In genomic region chr3:84925571-84925970, GRCh38 we compare ENCODE assay signal across 13 cellular contexts.
DNase-seq lines count a peak whose midpoint lies in the region; ATAC-seq lines count a peak whose summit lies in the region.
"Had no signal": no experiment of that assay in that cellular context is flagged by ENCODE, and none has a peak within 500 bp of the region (broad histone marks: within the 10 kb centered on the region; RNA-seq: fewer than 3 reads in every experiment).

No MANE protein-coding gene starts in this region.

- H3K27ac Mint-ChIP-seq in stimulated activated naive CD8-positive, alpha-beta T cell treated with anti-CD3 and anti-CD28 coated beads, Interleukin-15, amount 100 ng/mL, for 72 hours: no peak overlapping the region
- H3K27ac Mint-ChIP-seq: H9 had no signal

- no peaks in the 10 kb centered on the region for H3K27me3 ChIP-seq in layer of hippocampus (ENCODE audit: control insufficient read depth, insufficient read depth, low read length)
- H3K27me3 ChIP-seq: BLaER1 had no signal

- no peak for ATAC-seq in stimulated activated naive CD8-positive, alpha-beta T cell treated with anti-CD3 and anti-CD28 coated beads, Interleukin-15, amount 100 ng/mL, for 72 hours
- ATAC-seq in HG02678 (IDR thresholded peaks at IDR 0.05; ENCODE audit: unreplicated experiment): no peak

- peaks cover 0 to 16% of the 10 kb centered on the region in 2 donors for H3K9me3 Mint-ChIP-seq in stimulated activated naive CD8-positive, alpha-beta T cell treated with anti-CD3 and anti-CD28 coated beads, Interleukin-15, amount 100 ng/mL, for 72 hours

- DNase-seq in Ammon's horn (ENCODE audit: low spot score) (peak; percentile 61), caudate nucleus (lab: John Stamatoyannopoulos, UW) (no peak), substantia nigra (lab: John Stamatoyannopoulos, UW) (peak in 1 of 49 donors; percentile 3), NCI-H226 (no peak)
- DNase-seq in stimulated activated naive CD8-positive, alpha-beta T cell treated with anti-CD3 and anti-CD28 coated beads, Interleukin-15, amount 100 ng/mL, for 72 hours: no peak
- no peak for DNase-seq in stimulated activated naive CD4-positive, alpha-beta T cell (lab: John Stamatoyannopoulos, UW)
- DNase-seq: GOT3, H9 had no signal

- H3K27me3 Mint-ChIP-seq in stimulated activated naive CD8-positive, alpha-beta T cell treated with anti-CD3 and anti-CD28 coated beads, Interleukin-15, amount 100 ng/mL, for 72 hours: no peaks in the 10 kb centered on the region

- peak overlapping the region; percentile 77 for H3K27ac ChIP-seq in caudate nucleus (ENCODE audit: low read depth, low read length)
- H3K27ac ChIP-seq in layer of hippocampus (ENCODE audit: low read depth, low read length): peak overlapping the region; percentile 76
- peak overlapping the region; percentile 68 for H3K27ac ChIP-seq in substantia nigra (ENCODE audit: low read depth, low read length, poor library complexity, severe bottlenecking)
- H3K27ac ChIP-seq: 22Rv1, BLaER1, HL-60 had no signal

- H3K4me1 Mint-ChIP-seq in stimulated activated naive CD8-positive, alpha-beta T cell treated with anti-CD3 and anti-CD28 coated beads, Interleukin-15, amount 100 ng/mL, for 72 hours: no peaks in the 10 kb centered on the region

- no peak overlapping the region for H3K4me3 Mint-ChIP-seq in stimulated activated naive CD8-positive, alpha-beta T cell treated with anti-CD3 and anti-CD28 coated beads, Interleukin-15, amount 100 ng/mL, for 72 hours
- H3K4me3 Mint-ChIP-seq: H9 had no signal
